ENCODE assay signal across 17 cellular contexts in genomic region chr2:7436096-7436906, GRCh38.
DNase-seq lines count a peak whose midpoint lies in the region; ATAC-seq and TF ChIP-seq lines count a peak whose summit lies in the region.
"Had no signal": no experiment of that assay in that cellular context is flagged by ENCODE, and none has a peak within 500 bp of the region (broad histone marks: within the 10 kb centered on the region; RNA-seq: fewer than 3 reads in every experiment).

No MANE protein-coding gene starts in this region.

- 62 to 66% methylated on average over 8 to 9 of the region's 9 CpGs for WGBS in transverse colon (ENCODE audit: low coverage in 1 of 2), 2 donors

- POLR2A ChIA-PET in activated CD8-positive, alpha-beta T cell treated with anti-CD3 and anti-CD28 coated beads, Interleukin-2, amount 10 ng/mL, durations not matched to agents 7 days and 5 days (lab: Charles Lee) = interaction anchor here (1.4 to 8.4 kb wide), 3 partner anchors 14 to 1246 kb away, joined by 3 to 75 read pairs (median 5); partner anchors contain the start of gene ID2
- POLR2A ChIA-PET in RWPE1 (lab: Yijun Ruan, JAX; ENCODE audit: low non-redundant PET) = no interaction called here

- no peak overlapping the region for H3K4me3 ChIP-seq in transverse colon
- H3K4me3 ChIP-seq: gastrocnemius medialis, thyroid gland had no signal

- no peak for TF ChIP-seq CTCF in transverse colon (IDR thresholded peaks at IDR 0.05)
- TF ChIP-seq CTCF in RWPE1 (conservative IDR thresholded peaks at IDR 0.05; ENCODE audit: low read depth) = no peak
- no peak for TF ChIP-seq CTCF in GM10266 (IDR thresholded peaks at IDR 0.05; ENCODE audit: control insufficient read depth, insufficient read depth, low read depth, missing control alignments)

- peaks cover 0 to 9% (median 0%) of the 10 kb centered on the region in 4 donors for H3K4me1 ChIP-seq in transverse colon
- H3K4me1 ChIP-seq: gastrocnemius medialis had no signal

- no peaks in the 10 kb centered on the region for H3K9me3 ChIP-seq in transverse colon
- H3K9me3 ChIP-seq: thyroid gland had no signal

- peaks cover 4% of the 10 kb centered on the region for H3K36me3 Mint-ChIP-seq in activated naive CD4-positive, alpha-beta T cell treated with anti-CD3 and anti-CD28 coated beads, Interleukin-2, amount 10 ng/mL, durations not matched to agents 7 days and 5 days
- H3K36me3 Mint-ChIP-seq in activated CD8-positive, alpha-beta T cell treated with anti-CD3 and anti-CD28 coated beads, Interleukin-2, amount 10 ng/mL, durations not matched to agents 7 days and 5 days (ENCODE audit: low read depth) = peaks cover 71% of the 10 kb centered on the region
- peaks cover 0 to 4% (median 0%) of the 10 kb centered on the region in 3 donors for H3K36me3 Mint-ChIP-seq in immature natural killer cell

- peaks cover 5% of the 10 kb centered on the region for H3K27me3 ChIP-seq in transverse colon
- H3K27me3 ChIP-seq: thyroid gland had no signal

- peaks cover 42% of the 10 kb centered on the region for H3K4me1 Mint-ChIP-seq in activated naive CD4-positive, alpha-beta T cell treated with anti-CD3 and anti-CD28 coated beads, Interleukin-2, amount 10 ng/mL, durations not matched to agents 7 days and 5 days
- peaks cover 69% of the 10 kb centered on the region for H3K4me1 Mint-ChIP-seq in activated CD8-positive, alpha-beta T cell treated with anti-CD3 and anti-CD28 coated beads, Interleukin-2, amount 10 ng/mL, durations not matched to agents 7 days and 5 days (ENCODE audit: low read depth)
- H3K4me1 Mint-ChIP-seq in immature natural killer cell = peaks cover 69 to 93% of the 10 kb centered on the region in 2 donors

- H3K27me3 Mint-ChIP-seq in activated naive CD4-positive, alpha-beta T cell treated with anti-CD3 and anti-CD28 coated beads, Interleukin-2, amount 10 ng/mL, durations not matched to agents 7 days and 5 days = no peaks in the 10 kb centered on the region
- H3K27me3 Mint-ChIP-seq in activated CD8-positive, alpha-beta T cell treated with anti-CD3 and anti-CD28 coated beads, Interleukin-2, amount 10 ng/mL, durations not matched to agents 7 days and 5 days (ENCODE audit: low read depth) = no peaks in the 10 kb centered on the region
- H3K27me3 Mint-ChIP-seq in immature natural killer cell (ENCODE audit: low read depth in 3 of 3) = no peaks in the 10 kb centered on the region

- H3K27ac Mint-ChIP-seq in activated naive CD4-positive, alpha-beta T cell treated with anti-CD3 and anti-CD28 coated beads, Interleukin-2, amount 10 ng/mL, durations not matched to agents 7 days and 5 days = peak overlapping the region; percentile 91
- peak overlapping the region; percentile 86 for H3K27ac Mint-ChIP-seq in activated CD8-positive, alpha-beta T cell treated with anti-CD3 and anti-CD28 coated beads, Interleukin-2, amount 10 ng/mL, durations not matched to agents 7 days and 5 days
- H3K27ac Mint-ChIP-seq in immature natural killer cell = peak overlapping the region; percentile 79 to 93 (median 92)
- H3K27ac Mint-ChIP-seq: H9 had no signal

- intact Hi-C loops in transverse colon (cut with DNase I; ENCODE audit: low total_unique reads) = no loop called here

- no peak for TF ChIP-seq EP300 in transverse colon (IDR thresholded peaks at IDR 0.05; ENCODE audit: low read depth)

- H3K4me3 Mint-ChIP-seq in activated naive CD4-positive, alpha-beta T cell treated with anti-CD3 and anti-CD28 coated beads, Interleukin-2, amount 10 ng/mL, durations not matched to agents 7 days and 5 days = no peak overlapping the region
- H3K4me3 Mint-ChIP-seq in activated CD8-positive, alpha-beta T cell treated with anti-CD3 and anti-CD28 coated beads, Interleukin-2, amount 10 ng/mL, durations not matched to agents 7 days and 5 days = no peak overlapping the region
- peak overlapping the region; percentile 24 to 72 (median 69) for H3K4me3 Mint-ChIP-seq in immature natural killer cell
- H3K4me3 Mint-ChIP-seq: H9 had no signal

- H3K27ac ChIP-seq in transverse colon (peak overlapping the region; percentile 26 to 75 (median 42)), RWPE1 (no peak overlapping the region)
- H3K27ac ChIP-seq: gastrocnemius medialis, KMS-11, thyroid gland had no signal

- CTCF ChIA-PET in activated naive CD4-positive, alpha-beta T cell treated with anti-CD3 and anti-CD28 coated beads, Interleukin-2, amount 10 ng/mL, durations not matched to agents 7 days and 5 days (lab: Charles Lee) = interaction anchor here (0.8 to 1.4 kb wide), 3 partner anchors 16 to 1248 kb away, joined by 3 to 4 read pairs (median 4); no protein-coding TSS in a partner anchor
- CTCF ChIA-PET in activated CD8-positive, alpha-beta T cell treated with anti-CD3 and anti-CD28 coated beads, Interleukin-2, amount 10 ng/mL, durations not matched to agents 7 days and 5 days (lab: Charles Lee) = interaction anchor here (0.8 to 3.1 kb wide), 6 partner anchors 8 to 134 kb away, joined by 3 to 19 read pairs (median 8); no protein-coding TSS in a partner anchor
- CTCF ChIA-PET in RWPE1 (lab: Yijun Ruan, JAX) = interaction anchor here (0.8 kb wide), 1 partner anchor 9 kb away, joined by 4 read pairs; no protein-coding TSS in a partner anchor

- TF ChIP-seq POLR2A in transverse colon (IDR thresholded peaks at IDR 0.05) = no peak

- H3K9me3 Mint-ChIP-seq in activated naive CD4-positive, alpha-beta T cell treated with anti-CD3 and anti-CD28 coated beads, Interleukin-2, amount 10 ng/mL, durations not matched to agents 7 days and 5 days = peaks cover 21% of the 10 kb centered on the region
- peaks cover 44% of the 10 kb centered on the region for H3K9me3 Mint-ChIP-seq in activated CD8-positive, alpha-beta T cell treated with anti-CD3 and anti-CD28 coated beads, Interleukin-2, amount 10 ng/mL, durations not matched to agents 7 days and 5 days (ENCODE audit: insufficient read depth)
- H3K9me3 Mint-ChIP-seq in immature natural killer cell = peaks cover 0 to 2% (median 0%) of the 10 kb centered on the region in 6 donors

- DNase-seq in activated naive CD4-positive, alpha-beta T cell treated with anti-CD3 and anti-CD28 coated beads, Interleukin-2, amount 10 ng/mL, durations not matched to agents 7 days and 5 days = no peak
- DNase-seq in activated naive CD4-positive, alpha-beta T cell treated with anti-CD3 and anti-CD28 coated beads, Interleukin-2, amount 50 U/mL, for 16 hours = no peak
- DNase-seq in activated CD8-positive, alpha-beta T cell treated with anti-CD3 and anti-CD28 coated beads, Interleukin-2, amount 10 ng/mL, durations not matched to agents 7 days and 5 days = no peak
- DNase-seq in immature natural killer cell = peak in 1 of 3 donors; percentile 11
- DNase-seq in transverse colon = no peak
- no peak for DNase-seq in RWPE1 (ENCODE audit: low spot score)
- no peak for DNase-seq in GM10266 (ENCODE audit: extremely low spot score)
- DNase-seq: activated effector memory CD4-positive, alpha-beta T cell treated with anti-CD3 and anti-CD28 coated beads, Interleukin-2, amount 50 U/mL, for 16 hours; cerebellar nuclear complex; gastrocnemius medialis; H9; MV-4-11; right cardiac atrium; thyroid gland had no signal

- no peaks in the 10 kb centered on the region for H3K36me3 ChIP-seq in transverse colon
- H3K36me3 ChIP-seq: gastrocnemius medialis, thyroid gland had no signal

- no peak for ATAC-seq in activated CD8-positive, alpha-beta T cell treated with anti-CD3 and anti-CD28 coated beads, Interleukin-2, amount 10 ng/mL, durations not matched to agents 7 days and 5 days
- ATAC-seq in HG03469 (IDR thresholded peaks at IDR 0.05; ENCODE audit: unreplicated experiment) = no peak
- ATAC-seq: esophagus mucosa, gastrocnemius medialis, right cardiac atrium had no signal

- in situ Hi-C loops in transverse colon (cut with MboI; ENCODE audit: low pct_ligation_motif_present in 1 of 4, low pct_unique_long_range_greater_than_20kb in 1 of 4, low sequenced_read_pairs in 3 of 4) = no loop called here

Comparison
In these comparisons a context has a peak if more than half of its experiments do, and no peak if none do; other contexts are left out.
1. H3K4me3 Mint-ChIP-seq: peak in immature natural killer cell (5 of 5); none in activated naive CD4-positive, alpha-beta T cell treated with anti-CD3 and anti-CD28 coated beads, Interleukin-2, amount 10 ng/mL, durations not matched to agents 7 days and 5 days (single experiment) and activated CD8-positive, alpha-beta T cell treated with anti-CD3 and anti-CD28 coated beads, Interleukin-2, amount 10 ng/mL, durations not matched to agents 7 days and 5 days (single experiment).
2. Peak in every context shown above with its lines, with median percentiles within 50 percentile points of each other: H3K27ac Mint-ChIP-seq.